In the genomic region with DNA sequence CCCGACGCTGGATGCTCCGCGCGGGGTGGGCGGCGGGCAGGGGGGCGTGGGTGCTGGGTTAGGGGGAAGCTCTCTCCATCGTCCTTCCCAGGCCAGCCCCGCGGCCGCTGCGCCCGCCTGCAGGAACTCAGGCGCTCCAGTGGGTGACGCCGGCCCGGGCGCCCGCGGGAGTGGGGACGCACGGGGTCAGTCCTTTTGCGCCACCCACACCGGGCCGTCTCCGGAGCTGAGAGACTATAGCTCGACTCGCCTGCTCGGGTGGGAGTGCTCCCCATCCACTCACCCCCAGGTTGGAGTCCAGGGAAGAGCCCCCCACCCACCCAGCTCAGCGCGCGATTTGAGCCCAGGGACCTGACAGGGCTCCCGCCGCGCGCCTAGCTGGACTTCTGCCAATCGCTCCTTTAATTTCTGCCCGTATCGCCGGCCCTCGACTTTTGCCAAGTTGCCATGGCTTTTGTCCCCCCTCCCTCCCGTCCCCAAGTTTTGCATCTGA, we compare ENCODE assay signal across 8 cellular contexts.
DNase-seq lines count a peak whose midpoint lies in the region; ATAC-seq and TF ChIP-seq lines count a peak whose summit lies in the region.

No MANE protein-coding gene starts in this region.

- H3K4me1 ChIP-seq in BE2C (no peaks in the 10 kb centered on the region; the same call in 1 of the 2 replicates), neuron (ENCODE audit: insufficient read depth, low read length) (no peaks in the 10 kb centered on the region)

- H3K4me3 ChIP-seq in BE2C (ENCODE audit: low read depth, low read length) (peak overlapping the region; percentile 57), fibroblast of the aortic adventitia (ENCODE audit: low read depth, low read length) (peak overlapping the region; percentile 28), neuron (ENCODE audit: low read length) (peak overlapping the region; percentile 8)

- peak overlapping the region; percentile 52 for H2AFZ ChIP-seq in neuron (ENCODE audit: low read depth, low read length)

- ATAC-seq in HG02870 (IDR thresholded peaks at IDR 0.05; ENCODE audit: unreplicated experiment): no peak

- H3K36me3 ChIP-seq in BE2C (no peaks in the 10 kb centered on the region), neuron (ENCODE audit: insufficient read depth, low read length) (no peaks in the 10 kb centered on the region)

- H3K27me3 ChIP-seq in BE2C (peaks cover 14% of the 10 kb centered on the region), neuron (ENCODE audit: insufficient read depth, low read length) (peaks cover 71% of the 10 kb centered on the region)

- TF ChIP-seq CTCF in BE2C (IDR thresholded peaks at IDR 0.05; ENCODE audit: low read depth, low read length) (no peak), fibroblast of the aortic adventitia (IDR thresholded peaks at IDR 0.05; ENCODE audit: insufficient read depth, low read length) (no peak), GM10266 (IDR thresholded peaks at IDR 0.05; ENCODE audit: control insufficient read depth, insufficient read depth, low read depth, missing control alignments) (no peak)

- DNase-seq in BE2C (peak; percentile 18), NCI-H146 treated with DMSO at 0.1 percent for 48 hours (lab: John Stamatoyannopoulos, UW; ENCODE audit: unreplicated experiment) (peak; percentile 31), fibroblast of the aortic adventitia (ENCODE audit: low read depth) (no peak), Ammon's horn (ENCODE audit: low spot score) (no peak), GM10266 (ENCODE audit: extremely low spot score) (no peak)
- no peak for DNase-seq in stimulated activated naive CD4-positive, alpha-beta T cell treated with Interleukin-2 at 50 U/mL for 16 hours (lab: John Stamatoyannopoulos, UW)

- H3K9me3 ChIP-seq in BE2C (no peaks in the 10 kb centered on the region), neuron (ENCODE audit: low read length) (no peaks in the 10 kb centered on the region)

Comparison
In these comparisons a context has a peak if more than half of its experiments do, and no peak if none do; other contexts are left out.
1. DNase-seq: peak in BE2C (single experiment) and NCI-H146 treated with DMSO at 0.1 percent for 48 hours (single experiment); none in fibroblast of the aortic adventitia (single experiment), Ammon's horn (single experiment), GM10266 (single experiment) and stimulated activated naive CD4-positive, alpha-beta T cell treated with Interleukin-2 at 50 U/mL for 16 hours (single experiment).
2. Peak in every context shown above with its lines, with median percentiles within 50 percentile points of each other: H3K4me3 ChIP-seq.